Comparison of ENCODE assay signal across 8 cellular contexts in the genomic region with DNA sequence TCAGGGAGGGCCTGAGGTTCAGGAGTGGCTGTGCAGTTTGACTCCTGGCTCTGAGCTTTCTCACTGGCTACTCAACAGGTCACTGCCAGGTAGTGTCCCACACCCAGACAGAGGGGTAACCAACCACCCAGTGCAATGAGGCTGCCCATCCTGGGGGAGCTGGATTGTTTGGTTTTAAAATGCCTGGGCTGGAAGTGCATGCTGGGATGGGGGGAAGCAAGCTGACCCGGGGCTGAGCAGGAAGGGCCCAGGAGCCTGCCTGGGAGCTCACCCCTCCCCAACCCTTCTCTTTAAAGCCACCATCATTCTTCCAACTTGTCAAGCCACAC. TPM values are rescaled to one million over a fixed set of nuclear protein-coding genes. Genes with fewer than 3 reads are reported as not detected.
DNase-seq lines count a peak whose midpoint lies in the region; ATAC-seq and TF ChIP-seq lines count a peak whose summit lies in the region.

No MANE protein-coding gene starts in this region.

- no peaks in the 10 kb centered on the region for H3K9me3 ChIP-seq in SJSA1 (replicated peaks)

- H3K4me1 ChIP-seq in SJSA1 (replicated peaks) = peaks cover 6% of the 10 kb centered on the region

- DNase-seq in NCI-H345 treated with DMSO at 0.1 percent for 48 hours (lab: John Stamatoyannopoulos, UW; ENCODE audit: unreplicated experiment) = peak; percentile 33
- DNase-seq in NCI-H345 (lab: John Stamatoyannopoulos, UW) = no peak
- peak in 1 of 2 experiments; percentile 8 for DNase-seq in SJSA1 (ENCODE audit: low read depth in 1 of 2, low spot score in 2 of 2)
- no peak for DNase-seq in fibroblast of pulmonary artery (ENCODE audit: low read depth)
- peak in 2 of 49 donors; percentile 32 to 52 for DNase-seq in substantia nigra (lab: John Stamatoyannopoulos, UW)
- no peak for DNase-seq in GOT3 (lab: John Stamatoyannopoulos, UW)
- no peak for DNase-seq in NCI-H526 (lab: John Stamatoyannopoulos, UW)

- ATAC-seq in GM21723 (IDR thresholded peaks at IDR 0.05; ENCODE audit: unreplicated experiment) = no peak

- H3K27ac ChIP-seq in SJSA1 = no peak overlapping the region
- peak overlapping the region; percentile 84 for H3K27ac ChIP-seq in substantia nigra (ENCODE audit: low read depth, low read length, poor library complexity, severe bottlenecking)

- no peaks in the 10 kb centered on the region for H3K36me3 ChIP-seq in SJSA1

- no peak for TF ChIP-seq CTCF in fibroblast of pulmonary artery (IDR thresholded peaks at IDR 0.05; ENCODE audit: low read length, missing control alignments)

- H3K4me3 ChIP-seq in SJSA1 (peak overlapping the region; percentile 41), fibroblast of pulmonary artery (replicated peaks; ENCODE audit: low read depth, low read length) (peak overlapping the region; percentile 53)

- no peaks in the 10 kb centered on the region for H3K27me3 ChIP-seq in SJSA1 (replicated peaks)

RNA-seq across cellular contexts. Expression of gene ABHD12B, which starts 12.6 kb away (rescaled TPM):
- not detected in 2 replicates for total RNA-seq in SJSA1 (2014; rRNA removed; shearing (Covaris generic))

RNA-seq across cellular contexts. Expression of gene NIN, which starts 28.3 kb away (rescaled TPM):
- 33.8 and 34.7 TPM in 2 replicates for total RNA-seq in SJSA1 (2014; rRNA removed; shearing (Covaris generic))
